7 cellular contexts compared by ENCODE assay signal in the genomic region with DNA sequence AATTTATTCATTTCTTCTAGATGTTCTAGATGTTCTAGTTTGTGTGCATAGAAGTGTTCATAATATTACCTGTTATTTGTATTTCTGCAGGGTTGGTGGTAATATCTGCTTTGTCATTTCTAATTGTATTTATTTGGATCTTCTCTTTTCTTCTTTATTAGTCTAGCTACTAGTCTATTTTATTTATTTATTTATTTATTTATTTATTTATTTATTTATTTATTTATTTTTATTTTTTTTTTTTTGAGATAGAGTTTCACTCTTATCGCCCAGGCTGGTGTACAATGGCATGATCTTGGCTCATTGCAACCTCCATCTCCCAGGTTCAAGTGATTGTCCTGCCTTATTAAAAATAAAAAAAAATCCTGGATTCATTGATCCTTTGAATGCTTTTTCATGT.
"Had no signal": no experiment of that assay in that cellular context is flagged by ENCODE, and none has a peak within 500 bp of the region (broad histone marks: within the 10 kb centered on the region; RNA-seq: fewer than 3 reads in every experiment).

No MANE protein-coding gene starts in this region.

- ATAC-seq: GM12878 had no signal

- H3K4me3 ChIP-seq: GM12878 had no signal

- FAIRE-seq: G401.6, GM12878, GM12892, GM18507, GM19239 had no signal

- DNase-seq: GDM1, GF-D8 had no signal
